2 cellular contexts compared by ENCODE assay signal in the genomic region with DNA sequence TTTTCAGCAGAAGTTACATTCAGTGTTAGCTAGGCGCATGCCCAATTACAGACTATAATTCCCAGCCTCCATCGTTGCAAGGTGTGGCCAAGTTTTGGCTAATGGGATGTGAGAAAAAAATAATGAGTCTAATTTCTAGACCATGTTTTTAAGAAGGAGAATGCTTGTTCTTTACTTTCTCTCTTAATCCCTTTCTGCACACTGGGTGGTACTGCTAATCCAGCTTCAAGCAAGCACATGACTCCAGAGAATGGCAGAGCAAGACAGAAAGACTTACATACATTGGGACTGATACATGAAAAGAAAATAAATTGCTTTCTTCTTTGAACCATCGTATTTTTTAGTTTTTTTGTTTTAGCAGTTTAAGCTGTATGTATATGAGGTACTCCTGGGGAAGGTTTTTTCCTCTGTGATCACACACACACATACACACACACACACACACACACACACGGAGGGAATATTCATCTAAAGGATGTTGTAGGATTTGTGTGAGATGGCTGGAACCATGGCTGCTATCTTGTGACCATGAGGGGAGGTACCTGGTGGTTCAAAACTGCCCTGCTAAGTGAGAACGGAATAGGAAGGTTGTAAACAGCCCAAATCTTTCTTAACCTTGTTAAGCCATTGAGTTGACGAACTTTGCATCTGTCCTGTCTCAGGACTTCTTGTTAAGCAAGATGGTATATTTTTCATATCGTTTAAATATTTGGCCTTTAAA.
TF ChIP-seq lines count a peak whose summit lies in the region.

No MANE protein-coding gene starts in this region.

TF ChIP-seq in HCT116, 20 proteins besides CTCF, POLR2A, EP300 and RAD21:
- TF ChIP-seq SP1 (IDR thresholded peaks at IDR 0.05; ENCODE audit: low read depth) = no peak
- TF ChIP-seq, protein P1, sequence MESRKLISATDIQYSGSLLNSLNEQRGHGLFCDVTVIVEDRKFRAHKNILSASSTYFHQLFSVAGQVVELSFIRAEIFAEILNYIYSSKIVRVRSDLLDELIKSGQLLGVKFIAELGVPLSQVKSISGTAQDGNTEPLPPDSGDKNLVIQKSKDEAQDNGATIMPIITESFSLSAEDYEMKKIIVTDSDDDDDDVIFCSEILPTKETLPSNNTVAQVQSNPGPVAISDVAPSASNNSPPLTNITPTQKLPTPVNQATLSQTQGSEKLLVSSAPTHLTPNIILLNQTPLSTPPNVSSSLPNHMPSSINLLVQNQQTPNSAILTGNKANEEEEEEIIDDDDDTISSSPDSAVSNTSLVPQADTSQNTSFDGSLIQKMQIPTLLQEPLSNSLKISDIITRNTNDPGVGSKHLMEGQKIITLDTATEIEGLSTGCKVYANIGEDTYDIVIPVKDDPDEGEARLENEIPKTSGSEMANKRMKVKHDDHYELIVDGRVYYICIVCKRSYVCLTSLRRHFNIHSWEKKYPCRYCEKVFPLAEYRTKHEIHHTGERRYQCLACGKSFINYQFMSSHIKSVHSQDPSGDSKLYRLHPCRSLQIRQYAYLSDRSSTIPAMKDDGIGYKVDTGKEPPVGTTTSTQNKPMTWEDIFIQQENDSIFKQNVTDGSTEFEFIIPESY (IDR thresholded peaks at IDR 0.05; ENCODE audit: extremely low read depth, insufficient replicate concordance, low read length) = no peak
- no peak for TF ChIP-seq ELF1 (IDR thresholded peaks at IDR 0.05; ENCODE audit: borderline replicate concordance, low read depth)
- TF ChIP-seq TCF7L2 (IDR thresholded peaks at IDR 0.05; ENCODE audit: borderline replicate concordance, extremely low read depth, insufficient read depth, insufficient read length) = no peak
- TF ChIP-seq ZFX (IDR thresholded peaks at IDR 0.05) = no peak
- TF ChIP-seq, protein P2, sequence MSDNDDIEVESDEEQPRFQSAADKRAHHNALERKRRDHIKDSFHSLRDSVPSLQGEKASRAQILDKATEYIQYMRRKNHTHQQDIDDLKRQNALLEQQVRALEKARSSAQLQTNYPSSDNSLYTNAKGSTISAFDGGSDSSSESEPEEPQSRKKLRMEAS (IDR thresholded peaks at IDR 0.05) = no peak
- TF ChIP-seq CEBPB (IDR thresholded peaks at IDR 0.05; ENCODE audit: low read depth) = no peak
- TF ChIP-seq EGR1 (IDR thresholded peaks at IDR 0.05; ENCODE audit: low read depth) = no peak
- TF ChIP-seq ZNF274 (IDR thresholded peaks at IDR 0.05; ENCODE audit: low read depth, low read length) = no peak
- no peak for TF ChIP-seq SIN3A (IDR thresholded peaks at IDR 0.05; ENCODE audit: low read depth)
- no peak for TF ChIP-seq FOSL1 (IDR thresholded peaks at IDR 0.05; ENCODE audit: low read depth)
- no peak for TF ChIP-seq EZH2 (IDR thresholded peaks at IDR 0.05)
- no peak for TF ChIP-seq CBX3 (IDR thresholded peaks at IDR 0.05; ENCODE audit: low read depth)
- TF ChIP-seq, protein P3, sequence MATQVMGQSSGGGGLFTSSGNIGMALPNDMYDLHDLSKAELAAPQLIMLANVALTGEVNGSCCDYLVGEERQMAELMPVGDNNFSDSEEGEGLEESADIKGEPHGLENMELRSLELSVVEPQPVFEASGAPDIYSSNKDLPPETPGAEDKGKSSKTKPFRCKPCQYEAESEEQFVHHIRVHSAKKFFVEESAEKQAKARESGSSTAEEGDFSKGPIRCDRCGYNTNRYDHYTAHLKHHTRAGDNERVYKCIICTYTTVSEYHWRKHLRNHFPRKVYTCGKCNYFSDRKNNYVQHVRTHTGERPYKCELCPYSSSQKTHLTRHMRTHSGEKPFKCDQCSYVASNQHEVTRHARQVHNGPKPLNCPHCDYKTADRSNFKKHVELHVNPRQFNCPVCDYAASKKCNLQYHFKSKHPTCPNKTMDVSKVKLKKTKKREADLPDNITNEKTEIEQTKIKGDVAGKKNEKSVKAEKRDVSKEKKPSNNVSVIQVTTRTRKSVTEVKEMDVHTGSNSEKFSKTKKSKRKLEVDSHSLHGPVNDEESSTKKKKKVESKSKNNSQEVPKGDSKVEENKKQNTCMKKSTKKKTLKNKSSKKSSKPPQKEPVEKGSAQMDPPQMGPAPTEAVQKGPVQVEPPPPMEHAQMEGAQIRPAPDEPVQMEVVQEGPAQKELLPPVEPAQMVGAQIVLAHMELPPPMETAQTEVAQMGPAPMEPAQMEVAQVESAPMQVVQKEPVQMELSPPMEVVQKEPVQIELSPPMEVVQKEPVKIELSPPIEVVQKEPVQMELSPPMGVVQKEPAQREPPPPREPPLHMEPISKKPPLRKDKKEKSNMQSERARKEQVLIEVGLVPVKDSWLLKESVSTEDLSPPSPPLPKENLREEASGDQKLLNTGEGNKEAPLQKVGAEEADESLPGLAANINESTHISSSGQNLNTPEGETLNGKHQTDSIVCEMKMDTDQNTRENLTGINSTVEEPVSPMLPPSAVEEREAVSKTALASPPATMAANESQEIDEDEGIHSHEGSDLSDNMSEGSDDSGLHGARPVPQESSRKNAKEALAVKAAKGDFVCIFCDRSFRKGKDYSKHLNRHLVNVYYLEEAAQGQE (IDR thresholded peaks at IDR 0.05; ENCODE audit: low read depth) = no peak
- no peak for TF ChIP-seq YY1 (IDR thresholded peaks at IDR 0.05; ENCODE audit: extremely low read depth, insufficient replicate concordance, low read depth, low read length)
- TF ChIP-seq POLR2AphosphoS5 (IDR thresholded peaks at IDR 0.05; ENCODE audit: low read depth, low read length) = no peak

TF ChIP-seq in H1, 55 proteins besides CTCF, POLR2A, EP300 and RAD21:
- TF ChIP-seq CEBPB (IDR thresholded peaks at IDR 0.05; ENCODE audit: low read depth, low read length) = no peak
- no peak for TF ChIP-seq TAF1 (IDR thresholded peaks at IDR 0.05; ENCODE audit: low read depth, low read length)
- TF ChIP-seq NANOG (IDR thresholded peaks at IDR 0.05; ENCODE audit: insufficient read depth, low read depth, low read length, poor library complexity, severe bottlenecking) = no peak
- no peak for TF ChIP-seq BCL11A (IDR thresholded peaks at IDR 0.05; ENCODE audit: low read depth in 2 of 2, low read length in 2 of 2)
- TF ChIP-seq SP4 (IDR thresholded peaks at IDR 0.05; ENCODE audit: low read length) = no peak
- TF ChIP-seq KDM1A (IDR thresholded peaks at IDR 0.05; ENCODE audit: borderline replicate concordance, low read length) = peak; percentile 75; the same call in 1 of the 2 replicates
